ENCODE assay signal across 1 cellular context in genomic region chr20:33810885-33811762, GRCh38.
A peak's percentile ranks its signal among the peaks of the same experiment; 100 is the strongest.
TF ChIP-seq lines count a peak whose summit lies in the region.

A gene with protein sequence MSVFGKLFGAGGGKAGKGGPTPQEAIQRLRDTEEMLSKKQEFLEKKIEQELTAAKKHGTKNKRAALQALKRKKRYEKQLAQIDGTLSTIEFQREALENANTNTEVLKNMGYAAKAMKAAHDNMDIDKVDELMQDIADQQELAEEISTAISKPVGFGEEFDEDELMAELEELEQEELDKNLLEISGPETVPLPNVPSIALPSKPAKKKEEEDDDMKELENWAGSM (plus strand): TSS chr20:33811348. CDS start chr20:33811469, 121 bp downstream.

TF ChIP-seq in HEK293, 187 proteins besides CTCF, POLR2A, EP300 and RAD21 (continued from another document and continues in another):
- TF ChIP-seq, protein P1, sequence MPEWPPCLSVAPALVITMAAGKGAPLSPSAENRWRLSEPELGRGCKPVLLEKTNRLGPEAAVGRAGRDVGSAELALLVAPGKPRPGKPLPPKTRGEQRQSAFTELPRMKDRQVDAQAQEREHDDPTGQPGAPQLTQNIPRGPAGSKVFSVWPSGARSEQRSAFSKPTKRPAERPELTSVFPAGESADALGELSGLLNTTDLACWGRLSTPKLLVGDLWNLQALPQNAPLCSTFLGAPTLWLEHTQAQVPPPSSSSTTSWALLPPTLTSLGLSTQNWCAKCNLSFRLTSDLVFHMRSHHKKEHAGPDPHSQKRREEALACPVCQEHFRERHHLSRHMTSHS (tag by site-specific recombination; IDR thresholded peaks at IDR 0.05), result no peak
- TF ChIP-seq ZNF830 (tag by site-specific recombination; IDR thresholded peaks at IDR 0.05; ENCODE audit: low read depth) (no peak), TRIM28 (IDR thresholded peaks at IDR 0.05; ENCODE audit: borderline replicate concordance, low read length) (no peak), ZNF791 (tag by site-specific recombination; IDR thresholded peaks at IDR 0.05) (no peak), ZNF423 (tag by site-specific recombination; IDR thresholded peaks at IDR 0.05) (no peak), ZNF837 (tag by site-specific recombination; IDR thresholded peaks at IDR 0.05) (no peak), PRDM4 (tag by site-specific recombination; IDR thresholded peaks at IDR 0.05) (peak; percentile 10; the same call in 1 of the 2 replicates), ZNF248 (tag by site-specific recombination; IDR thresholded peaks at IDR 0.05) (no peak), REST (tag by site-specific recombination; IDR thresholded peaks at IDR 0.05) (no peak), SP2 (tag by site-specific recombination; IDR thresholded peaks at IDR 0.05) (peak; percentile 63), WT1 (tag by site-specific recombination; IDR thresholded peaks at IDR 0.05) (no peak), GLIS1 (tag by site-specific recombination; IDR thresholded peaks at IDR 0.05) (peak; percentile 68; the same call in 1 of the 2 replicates), ZNF76 (tag by site-specific recombination; IDR thresholded peaks at IDR 0.05; ENCODE audit: borderline replicate concordance, low read depth) (peak; percentile 100), ZBTB11 (tag by site-specific recombination; conservative IDR thresholded peaks at IDR 0.05; ENCODE audit: low read depth) (peak; percentile 71), SP7 (tag by site-specific recombination; IDR thresholded peaks at IDR 0.05) (0 out of 2 replicates have a peak, but pooled peaks have one; percentile 10), ZNF549 (tag by site-specific recombination; IDR thresholded peaks at IDR 0.05) (no peak), ZNF747 (tag by site-specific recombination; IDR thresholded peaks at IDR 0.05) (no peak), ZNF600 (tag by site-specific recombination; IDR thresholded peaks at IDR 0.05) (peak; percentile 84), ELK4 (IDR thresholded peaks at IDR 0.05; ENCODE audit: borderline replicate concordance, low read depth, low read length) (no peak), ZNF26 (tag by site-specific recombination; IDR thresholded peaks at IDR 0.05) (no peak), YY1 (tag by site-specific recombination; IDR thresholded peaks at IDR 0.05) (no peak; the same call in none of the 2 replicates), ZBTB26 (tag by site-specific recombination; optimal IDR thresholded peaks at IDR 0.05) (peak; percentile 75), IKZF3 (tag by site-specific recombination; IDR thresholded peaks at IDR 0.05) (peak; percentile 60; the same call in 1 of the 2 replicates), ZXDB (tag by site-specific recombination; IDR thresholded peaks at IDR 0.05) (peak; percentile 89), ZNF701 (tag by site-specific recombination; IDR thresholded peaks at IDR 0.05) (no peak), ZNF585B (tag by site-specific recombination; IDR thresholded peaks at IDR 0.05) (no peak)
- TF ChIP-seq, protein P2, sequence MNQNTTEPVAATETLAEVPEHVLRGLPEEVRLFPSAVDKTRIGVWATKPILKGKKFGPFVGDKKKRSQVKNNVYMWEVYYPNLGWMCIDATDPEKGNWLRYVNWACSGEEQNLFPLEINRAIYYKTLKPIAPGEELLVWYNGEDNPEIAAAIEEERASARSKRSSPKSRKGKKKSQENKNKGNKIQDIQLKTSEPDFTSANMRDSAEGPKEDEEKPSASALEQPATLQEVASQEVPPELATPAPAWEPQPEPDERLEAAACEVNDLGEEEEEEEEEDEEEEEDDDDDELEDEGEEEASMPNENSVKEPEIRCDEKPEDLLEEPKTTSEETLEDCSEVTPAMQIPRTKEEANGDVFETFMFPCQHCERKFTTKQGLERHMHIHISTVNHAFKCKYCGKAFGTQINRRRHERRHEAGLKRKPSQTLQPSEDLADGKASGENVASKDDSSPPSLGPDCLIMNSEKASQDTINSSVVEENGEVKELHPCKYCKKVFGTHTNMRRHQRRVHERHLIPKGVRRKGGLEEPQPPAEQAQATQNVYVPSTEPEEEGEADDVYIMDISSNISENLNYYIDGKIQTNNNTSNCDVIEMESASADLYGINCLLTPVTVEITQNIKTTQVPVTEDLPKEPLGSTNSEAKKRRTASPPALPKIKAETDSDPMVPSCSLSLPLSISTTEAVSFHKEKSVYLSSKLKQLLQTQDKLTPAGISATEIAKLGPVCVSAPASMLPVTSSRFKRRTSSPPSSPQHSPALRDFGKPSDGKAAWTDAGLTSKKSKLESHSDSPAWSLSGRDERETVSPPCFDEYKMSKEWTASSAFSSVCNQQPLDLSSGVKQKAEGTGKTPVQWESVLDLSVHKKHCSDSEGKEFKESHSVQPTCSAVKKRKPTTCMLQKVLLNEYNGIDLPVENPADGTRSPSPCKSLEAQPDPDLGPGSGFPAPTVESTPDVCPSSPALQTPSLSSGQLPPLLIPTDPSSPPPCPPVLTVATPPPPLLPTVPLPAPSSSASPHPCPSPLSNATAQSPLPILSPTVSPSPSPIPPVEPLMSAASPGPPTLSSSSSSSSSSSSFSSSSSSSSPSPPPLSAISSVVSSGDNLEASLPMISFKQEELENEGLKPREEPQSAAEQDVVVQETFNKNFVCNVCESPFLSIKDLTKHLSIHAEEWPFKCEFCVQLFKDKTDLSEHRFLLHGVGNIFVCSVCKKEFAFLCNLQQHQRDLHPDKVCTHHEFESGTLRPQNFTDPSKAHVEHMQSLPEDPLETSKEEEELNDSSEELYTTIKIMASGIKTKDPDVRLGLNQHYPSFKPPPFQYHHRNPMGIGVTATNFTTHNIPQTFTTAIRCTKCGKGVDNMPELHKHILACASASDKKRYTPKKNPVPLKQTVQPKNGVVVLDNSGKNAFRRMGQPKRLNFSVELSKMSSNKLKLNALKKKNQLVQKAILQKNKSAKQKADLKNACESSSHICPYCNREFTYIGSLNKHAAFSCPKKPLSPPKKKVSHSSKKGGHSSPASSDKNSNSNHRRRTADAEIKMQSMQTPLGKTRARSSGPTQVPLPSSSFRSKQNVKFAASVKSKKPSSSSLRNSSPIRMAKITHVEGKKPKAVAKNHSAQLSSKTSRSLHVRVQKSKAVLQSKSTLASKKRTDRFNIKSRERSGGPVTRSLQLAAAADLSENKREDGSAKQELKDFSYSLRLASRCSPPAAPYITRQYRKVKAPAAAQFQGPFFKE (tag by site-specific recombination; IDR thresholded peaks at IDR 0.05; ENCODE audit: borderline replicate concordance), result no peak
- TF ChIP-seq, protein P3, sequence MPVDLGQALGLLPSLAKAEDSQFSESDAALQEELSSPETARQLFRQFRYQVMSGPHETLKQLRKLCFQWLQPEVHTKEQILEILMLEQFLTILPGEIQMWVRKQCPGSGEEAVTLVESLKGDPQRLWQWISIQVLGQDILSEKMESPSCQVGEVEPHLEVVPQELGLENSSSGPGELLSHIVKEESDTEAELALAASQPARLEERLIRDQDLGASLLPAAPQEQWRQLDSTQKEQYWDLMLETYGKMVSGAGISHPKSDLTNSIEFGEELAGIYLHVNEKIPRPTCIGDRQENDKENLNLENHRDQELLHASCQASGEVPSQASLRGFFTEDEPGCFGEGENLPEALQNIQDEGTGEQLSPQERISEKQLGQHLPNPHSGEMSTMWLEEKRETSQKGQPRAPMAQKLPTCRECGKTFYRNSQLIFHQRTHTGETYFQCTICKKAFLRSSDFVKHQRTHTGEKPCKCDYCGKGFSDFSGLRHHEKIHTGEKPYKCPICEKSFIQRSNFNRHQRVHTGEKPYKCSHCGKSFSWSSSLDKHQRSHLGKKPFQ (tag by site-specific recombination; IDR thresholded peaks at IDR 0.05), result no peak
- TF ChIP-seq, protein P4, sequence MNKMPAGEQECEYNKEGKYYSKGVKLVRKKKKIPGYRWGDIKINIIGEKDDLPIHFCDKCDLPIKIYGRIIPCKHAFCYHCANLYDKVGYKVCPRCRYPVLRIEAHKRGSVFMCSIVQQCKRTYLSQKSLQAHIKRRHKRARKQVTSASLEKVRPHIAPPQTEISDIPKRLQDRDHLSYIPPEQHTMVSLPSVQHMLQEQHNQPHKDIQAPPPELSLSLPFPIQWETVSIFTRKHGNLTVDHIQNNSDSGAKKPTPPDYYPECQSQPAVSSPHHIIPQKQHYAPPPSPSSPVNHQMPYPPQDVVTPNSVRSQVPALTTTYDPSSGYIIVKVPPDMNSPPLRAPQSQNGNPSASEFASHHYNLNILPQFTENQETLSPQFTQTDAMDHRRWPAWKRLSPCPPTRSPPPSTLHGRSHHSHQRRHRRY (tag by site-specific recombination; IDR thresholded peaks at IDR 0.05), result no peak
